1 cellular context compared by ENCODE assay signal in the genomic region with DNA sequence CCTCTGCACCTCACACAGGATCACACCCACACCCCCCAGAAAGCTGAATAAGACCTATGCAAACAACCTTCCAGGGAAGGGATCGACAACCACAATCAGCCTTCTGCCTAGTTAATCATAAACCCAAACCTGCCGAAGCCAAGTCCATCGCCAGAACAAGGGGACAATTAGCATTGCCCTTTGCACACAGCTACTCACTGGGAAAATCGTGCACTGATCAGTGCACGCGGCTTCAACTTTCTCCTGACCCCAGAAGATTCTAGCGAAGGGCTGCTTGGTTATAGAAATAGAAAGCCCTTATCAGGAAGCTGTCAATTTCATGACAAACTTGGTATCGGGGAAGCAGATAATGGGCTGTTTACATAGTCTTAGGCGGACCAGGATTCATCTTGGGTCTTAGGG.
TF ChIP-seq lines count a peak whose summit lies in the region.

No MANE protein-coding gene starts in this region.

TF ChIP-seq in HepG2, 621 proteins besides CTCF, POLR2A, EP300 and RAD21 (continued from another document and continues in another):
- no peak for TF ChIP-seq ATAD3A (CRISPR knock-in tag; IDR thresholded peaks at IDR 0.05)
- TF ChIP-seq RARA (CRISPR knock-in tag; IDR thresholded peaks at IDR 0.05) = peak; percentile 88
- no peak for TF ChIP-seq TP53 (CRISPR knock-in tag; conservative IDR thresholded peaks at IDR 0.05)
- no peak for TF ChIP-seq ATF7-NPFF (CRISPR knock-in tag; IDR thresholded peaks at IDR 0.05; ENCODE audit: low read depth)
- TF ChIP-seq, protein P1, sequence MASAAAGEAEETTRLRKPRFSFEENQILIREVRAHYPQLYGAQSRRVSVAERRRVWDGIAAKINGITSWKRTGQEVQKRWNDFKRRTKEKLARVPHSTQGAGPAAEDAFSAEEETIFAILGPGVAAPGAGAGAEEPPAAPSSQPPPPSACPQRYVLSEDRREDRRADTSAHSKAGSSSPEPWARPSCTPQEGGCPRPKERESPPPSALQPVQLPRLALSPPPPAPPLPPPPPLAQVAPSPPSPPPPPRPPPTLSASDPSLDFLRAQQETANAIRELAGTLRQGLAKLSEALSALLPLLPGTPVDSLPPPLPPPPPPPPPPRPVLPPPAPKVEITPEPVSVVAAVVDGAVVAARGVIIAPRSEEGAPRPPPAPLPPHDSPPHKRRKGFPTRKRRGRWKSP (CRISPR knock-in tag; IDR thresholded peaks at IDR 0.05) = peak; percentile 39; the same call in 1 of the 2 replicates
- no peak for TF ChIP-seq RFX1 (IDR thresholded peaks at IDR 0.05)
- no peak for TF ChIP-seq PAX8 (CRISPR knock-in tag; IDR thresholded peaks at IDR 0.05; ENCODE audit: borderline replicate concordance)
- no peak for TF ChIP-seq SETDB1 (CRISPR knock-in tag; IDR thresholded peaks at IDR 0.05; ENCODE audit: borderline replicate concordance)
- no peak for TF ChIP-seq SP1 (IDR thresholded peaks at IDR 0.05)
- TF ChIP-seq SP1 (CRISPR knock-in tag; IDR thresholded peaks at IDR 0.05) = no peak
- 0 out of 2 replicates have a peak, but pooled peaks have one; percentile 32 for TF ChIP-seq POLR2AphosphoS5 (IDR thresholded peaks at IDR 0.05; ENCODE audit: low read depth, low read length)
- no peak for TF ChIP-seq ISX (CRISPR knock-in tag; conservative IDR thresholded peaks at IDR 0.05)
- no peak for TF ChIP-seq SP140L (CRISPR knock-in tag; IDR thresholded peaks at IDR 0.05; ENCODE audit: borderline replicate concordance)
- no peak for TF ChIP-seq CHCHD3 (CRISPR knock-in tag; IDR thresholded peaks at IDR 0.05)
- TF ChIP-seq, protein P2, sequence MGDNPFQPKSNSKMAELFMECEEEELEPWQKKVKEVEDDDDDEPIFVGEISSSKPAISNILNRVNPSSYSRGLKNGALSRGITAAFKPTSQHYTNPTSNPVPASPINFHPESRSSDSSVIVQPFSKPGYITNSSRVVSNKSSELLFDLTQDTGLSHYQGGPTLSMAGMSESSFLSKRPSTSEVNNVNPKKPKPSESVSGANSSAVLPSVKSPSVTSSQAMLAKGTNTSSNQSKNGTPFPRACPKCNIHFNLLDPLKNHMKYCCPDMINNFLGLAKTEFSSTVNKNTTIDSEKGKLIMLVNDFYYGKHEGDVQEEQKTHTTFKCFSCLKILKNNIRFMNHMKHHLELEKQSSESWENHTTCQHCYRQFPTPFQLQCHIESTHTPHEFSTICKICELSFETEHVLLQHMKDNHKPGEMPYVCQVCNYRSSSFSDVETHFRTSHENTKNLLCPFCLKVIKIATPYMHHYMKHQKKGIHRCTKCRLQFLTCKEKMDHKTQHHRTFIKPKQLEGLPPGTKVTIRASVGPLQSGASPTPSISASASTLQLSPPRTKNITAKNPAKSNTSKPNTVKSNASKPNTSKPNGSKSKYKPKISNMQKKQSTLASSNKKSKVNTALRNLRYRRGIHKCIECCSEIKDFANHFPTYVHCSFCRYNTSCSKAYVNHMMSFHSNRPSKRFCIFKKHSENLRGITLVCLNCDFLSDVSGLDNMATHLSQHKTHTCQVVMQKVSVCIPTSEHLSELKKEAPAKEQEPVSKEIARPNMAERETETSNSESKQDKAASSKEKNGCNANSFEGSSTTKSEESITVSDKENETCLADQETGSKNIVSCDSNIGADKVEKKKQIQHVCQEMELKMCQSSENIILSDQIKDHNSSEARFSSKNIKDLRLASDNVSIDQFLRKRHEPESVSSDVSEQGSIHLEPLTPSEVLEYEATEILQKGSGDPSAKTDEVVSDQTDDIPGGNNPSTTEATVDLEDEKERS (CRISPR knock-in tag; IDR thresholded peaks at IDR 0.05) = no peak
- no peak for TF ChIP-seq SALL2 (CRISPR knock-in tag; IDR thresholded peaks at IDR 0.05)
- TF ChIP-seq, protein P3, sequence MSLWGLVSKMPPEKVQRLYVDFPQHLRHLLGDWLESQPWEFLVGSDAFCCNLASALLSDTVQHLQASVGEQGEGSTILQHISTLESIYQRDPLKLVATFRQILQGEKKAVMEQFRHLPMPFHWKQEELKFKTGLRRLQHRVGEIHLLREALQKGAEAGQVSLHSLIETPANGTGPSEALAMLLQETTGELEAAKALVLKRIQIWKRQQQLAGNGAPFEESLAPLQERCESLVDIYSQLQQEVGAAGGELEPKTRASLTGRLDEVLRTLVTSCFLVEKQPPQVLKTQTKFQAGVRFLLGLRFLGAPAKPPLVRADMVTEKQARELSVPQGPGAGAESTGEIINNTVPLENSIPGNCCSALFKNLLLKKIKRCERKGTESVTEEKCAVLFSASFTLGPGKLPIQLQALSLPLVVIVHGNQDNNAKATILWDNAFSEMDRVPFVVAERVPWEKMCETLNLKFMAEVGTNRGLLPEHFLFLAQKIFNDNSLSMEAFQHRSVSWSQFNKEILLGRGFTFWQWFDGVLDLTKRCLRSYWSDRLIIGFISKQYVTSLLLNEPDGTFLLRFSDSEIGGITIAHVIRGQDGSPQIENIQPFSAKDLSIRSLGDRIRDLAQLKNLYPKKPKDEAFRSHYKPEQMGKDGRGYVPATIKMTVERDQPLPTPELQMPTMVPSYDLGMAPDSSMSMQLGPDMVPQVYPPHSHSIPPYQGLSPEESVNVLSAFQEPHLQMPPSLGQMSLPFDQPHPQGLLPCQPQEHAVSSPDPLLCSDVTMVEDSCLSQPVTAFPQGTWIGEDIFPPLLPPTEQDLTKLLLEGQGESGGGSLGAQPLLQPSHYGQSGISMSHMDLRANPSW (CRISPR knock-in tag; IDR thresholded peaks at IDR 0.05; ENCODE audit: borderline replicate concordance) = no peak
- TF ChIP-seq ZNF782 (CRISPR knock-in tag; IDR thresholded peaks at IDR 0.05; ENCODE audit: borderline replicate concordance) = no peak
- no peak for TF ChIP-seq ZNF33B (CRISPR knock-in tag; IDR thresholded peaks at IDR 0.05)
- no peak for TF ChIP-seq ARHGAP35 (CRISPR knock-in tag; IDR thresholded peaks at IDR 0.05; ENCODE audit: borderline replicate concordance)
- no peak for TF ChIP-seq HIVEP1 (CRISPR knock-in tag; IDR thresholded peaks at IDR 0.05)
- no peak for TF ChIP-seq MAFF (IDR thresholded peaks at IDR 0.05; ENCODE audit: low read depth, low read length)
- TF ChIP-seq, protein P4, sequence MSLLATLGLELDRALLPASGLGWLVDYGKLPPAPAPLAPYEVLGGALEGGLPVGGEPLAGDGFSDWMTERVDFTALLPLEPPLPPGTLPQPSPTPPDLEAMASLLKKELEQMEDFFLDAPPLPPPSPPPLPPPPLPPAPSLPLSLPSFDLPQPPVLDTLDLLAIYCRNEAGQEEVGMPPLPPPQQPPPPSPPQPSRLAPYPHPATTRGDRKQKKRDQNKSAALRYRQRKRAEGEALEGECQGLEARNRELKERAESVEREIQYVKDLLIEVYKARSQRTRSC (CRISPR knock-in tag; IDR thresholded peaks at IDR 0.05; ENCODE audit: low read depth) = no peak
- no peak for TF ChIP-seq ZBTB42 (CRISPR knock-in tag; IDR thresholded peaks at IDR 0.05)
- TF ChIP-seq ZNF251 (CRISPR knock-in tag; IDR thresholded peaks at IDR 0.05) = no peak
- peak; percentile 59; the same call in 1 of the 2 replicates for TF ChIP-seq ZSCAN9 (CRISPR knock-in tag; IDR thresholded peaks at IDR 0.05; ENCODE audit: borderline replicate concordance)
- TF ChIP-seq ZNF333 (CRISPR knock-in tag; IDR thresholded peaks at IDR 0.05; ENCODE audit: borderline replicate concordance) = no peak
- no peak for TF ChIP-seq RFX5 (IDR thresholded peaks at IDR 0.05; ENCODE audit: low read depth, low read length)
- no peak for TF ChIP-seq ZNF672 (CRISPR knock-in tag; IDR thresholded peaks at IDR 0.05)
- TF ChIP-seq ZSCAN25 (CRISPR knock-in tag; IDR thresholded peaks at IDR 0.05) = no peak
- TF ChIP-seq, protein P5, sequence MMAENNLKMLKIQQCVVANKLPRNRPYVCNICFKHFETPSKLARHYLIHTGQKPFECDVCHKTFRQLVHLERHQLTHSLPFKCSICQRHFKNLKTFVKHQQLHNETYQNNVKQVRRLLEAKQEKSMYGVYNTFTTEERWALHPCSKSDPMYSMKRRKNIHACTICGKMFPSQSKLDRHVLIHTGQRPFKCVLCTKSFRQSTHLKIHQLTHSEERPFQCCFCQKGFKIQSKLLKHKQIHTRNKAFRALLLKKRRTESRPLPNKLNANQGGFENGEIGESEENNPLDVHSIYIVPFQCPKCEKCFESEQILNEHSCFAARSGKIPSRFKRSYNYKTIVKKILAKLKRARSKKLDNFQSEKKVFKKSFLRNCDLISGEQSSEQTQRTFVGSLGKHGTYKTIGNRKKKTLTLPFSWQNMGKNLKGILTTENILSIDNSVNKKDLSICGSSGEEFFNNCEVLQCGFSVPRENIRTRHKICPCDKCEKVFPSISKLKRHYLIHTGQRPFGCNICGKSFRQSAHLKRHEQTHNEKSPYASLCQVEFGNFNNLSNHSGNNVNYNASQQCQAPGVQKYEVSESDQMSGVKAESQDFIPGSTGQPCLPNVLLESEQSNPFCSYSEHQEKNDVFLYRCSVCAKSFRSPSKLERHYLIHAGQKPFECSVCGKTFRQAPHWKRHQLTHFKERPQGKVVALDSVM (CRISPR knock-in tag; IDR thresholded peaks at IDR 0.05) = no peak
- TF ChIP-seq ZNF781 (CRISPR knock-in tag; IDR thresholded peaks at IDR 0.05; ENCODE audit: borderline replicate concordance, not compliant biosample characterization) = no peak
- TF ChIP-seq U2AF2 (IDR thresholded peaks at IDR 0.05; ENCODE audit: low read depth, low read length) = no peak
- no peak for TF ChIP-seq FIP1L1 (IDR thresholded peaks at IDR 0.05; ENCODE audit: borderline replicate concordance, insufficient read depth, low read depth, low read length)
- no peak for TF ChIP-seq ZNF746 (CRISPR knock-in tag; IDR thresholded peaks at IDR 0.05)
- TF ChIP-seq NR2F6 (IDR thresholded peaks at IDR 0.05) = peak; percentile 58; the same call in 1 of the 2 replicates
- peak; percentile 68; the same call in 1 of the 2 replicates for TF ChIP-seq NR2F6 (CRISPR knock-in tag; IDR thresholded peaks at IDR 0.05)
- no peak for TF ChIP-seq NAIF1 (CRISPR knock-in tag; IDR thresholded peaks at IDR 0.05; ENCODE audit: borderline replicate concordance)
- TF ChIP-seq MED13 (CRISPR knock-in tag; IDR thresholded peaks at IDR 0.05) = no peak
- TF ChIP-seq ZNF441 (CRISPR knock-in tag; IDR thresholded peaks at IDR 0.05; ENCODE audit: borderline replicate concordance) = peak; percentile 51; the same call in 1 of the 2 replicates
- TF ChIP-seq, protein P6, sequence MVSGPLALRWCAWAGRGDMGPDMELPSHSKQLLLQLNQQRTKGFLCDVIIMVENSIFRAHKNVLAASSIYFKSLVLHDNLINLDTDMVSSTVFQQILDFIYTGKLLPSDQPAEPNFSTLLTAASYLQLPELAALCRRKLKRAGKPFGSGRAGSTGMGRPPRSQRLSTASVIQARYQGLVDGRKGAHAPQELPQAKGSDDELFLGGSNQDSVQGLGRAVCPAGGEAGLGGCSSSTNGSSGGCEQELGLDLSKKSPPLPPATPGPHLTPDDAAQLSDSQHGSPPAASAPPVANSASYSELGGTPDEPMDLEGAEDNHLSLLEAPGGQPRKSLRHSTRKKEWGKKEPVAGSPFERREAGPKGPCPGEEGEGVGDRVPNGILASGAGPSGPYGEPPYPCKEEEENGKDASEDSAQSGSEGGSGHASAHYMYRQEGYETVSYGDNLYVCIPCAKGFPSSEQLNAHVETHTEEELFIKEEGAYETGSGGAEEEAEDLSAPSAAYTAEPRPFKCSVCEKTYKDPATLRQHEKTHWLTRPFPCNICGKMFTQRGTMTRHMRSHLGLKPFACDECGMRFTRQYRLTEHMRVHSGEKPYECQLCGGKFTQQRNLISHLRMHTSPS (CRISPR knock-in tag; IDR thresholded peaks at IDR 0.05; ENCODE audit: low read depth) = no peak
- TF ChIP-seq, protein P7, sequence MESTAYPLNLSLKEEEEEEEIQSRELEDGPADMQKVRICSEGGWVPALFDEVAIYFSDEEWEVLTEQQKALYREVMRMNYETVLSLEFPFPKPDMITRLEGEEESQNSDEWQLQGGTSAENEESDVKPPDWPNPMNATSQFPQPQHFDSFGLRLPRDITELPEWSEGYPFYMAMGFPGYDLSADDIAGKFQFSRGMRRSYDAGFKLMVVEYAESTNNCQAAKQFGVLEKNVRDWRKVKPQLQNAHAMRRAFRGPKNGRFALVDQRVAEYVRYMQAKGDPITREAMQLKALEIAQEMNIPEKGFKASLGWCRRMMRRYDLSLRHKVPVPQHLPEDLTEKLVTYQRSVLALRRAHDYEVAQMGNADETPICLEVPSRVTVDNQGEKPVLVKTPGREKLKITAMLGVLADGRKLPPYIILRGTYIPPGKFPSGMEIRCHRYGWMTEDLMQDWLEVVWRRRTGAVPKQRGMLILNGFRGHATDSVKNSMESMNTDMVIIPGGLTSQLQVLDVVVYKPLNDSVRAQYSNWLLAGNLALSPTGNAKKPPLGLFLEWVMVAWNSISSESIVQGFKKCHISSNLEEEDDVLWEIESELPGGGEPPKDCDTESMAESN (CRISPR knock-in tag; conservative IDR thresholded peaks at IDR 0.05) = no peak
- TF ChIP-seq, protein P8, sequence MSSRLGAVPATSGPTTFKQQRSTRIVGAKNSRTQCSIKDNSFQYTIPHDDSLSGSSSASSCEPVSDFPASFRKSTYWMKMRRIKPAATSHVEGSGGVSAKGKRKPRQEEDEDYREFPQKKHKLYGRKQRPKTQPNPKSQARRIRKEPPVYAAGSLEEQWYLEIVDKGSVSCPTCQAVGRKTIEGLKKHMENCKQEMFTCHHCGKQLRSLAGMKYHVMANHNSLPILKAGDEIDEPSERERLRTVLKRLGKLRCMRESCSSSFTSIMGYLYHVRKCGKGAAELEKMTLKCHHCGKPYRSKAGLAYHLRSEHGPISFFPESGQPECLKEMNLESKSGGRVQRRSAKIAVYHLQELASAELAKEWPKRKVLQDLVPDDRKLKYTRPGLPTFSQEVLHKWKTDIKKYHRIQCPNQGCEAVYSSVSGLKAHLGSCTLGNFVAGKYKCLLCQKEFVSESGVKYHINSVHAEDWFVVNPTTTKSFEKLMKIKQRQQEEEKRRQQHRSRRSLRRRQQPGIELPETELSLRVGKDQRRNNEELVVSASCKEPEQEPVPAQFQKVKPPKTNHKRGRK (CRISPR knock-in tag; IDR thresholded peaks at IDR 0.05) = no peak
- no peak for TF ChIP-seq PAWR (CRISPR knock-in tag; IDR thresholded peaks at IDR 0.05; ENCODE audit: borderline replicate concordance)
- peak; percentile 79 for TF ChIP-seq ZMYM4 (CRISPR knock-in tag; IDR thresholded peaks at IDR 0.05)
- TF ChIP-seq FOSL1 (CRISPR knock-in tag; IDR thresholded peaks at IDR 0.05; ENCODE audit: borderline replicate concordance) = no peak
- TF ChIP-seq, protein P9, sequence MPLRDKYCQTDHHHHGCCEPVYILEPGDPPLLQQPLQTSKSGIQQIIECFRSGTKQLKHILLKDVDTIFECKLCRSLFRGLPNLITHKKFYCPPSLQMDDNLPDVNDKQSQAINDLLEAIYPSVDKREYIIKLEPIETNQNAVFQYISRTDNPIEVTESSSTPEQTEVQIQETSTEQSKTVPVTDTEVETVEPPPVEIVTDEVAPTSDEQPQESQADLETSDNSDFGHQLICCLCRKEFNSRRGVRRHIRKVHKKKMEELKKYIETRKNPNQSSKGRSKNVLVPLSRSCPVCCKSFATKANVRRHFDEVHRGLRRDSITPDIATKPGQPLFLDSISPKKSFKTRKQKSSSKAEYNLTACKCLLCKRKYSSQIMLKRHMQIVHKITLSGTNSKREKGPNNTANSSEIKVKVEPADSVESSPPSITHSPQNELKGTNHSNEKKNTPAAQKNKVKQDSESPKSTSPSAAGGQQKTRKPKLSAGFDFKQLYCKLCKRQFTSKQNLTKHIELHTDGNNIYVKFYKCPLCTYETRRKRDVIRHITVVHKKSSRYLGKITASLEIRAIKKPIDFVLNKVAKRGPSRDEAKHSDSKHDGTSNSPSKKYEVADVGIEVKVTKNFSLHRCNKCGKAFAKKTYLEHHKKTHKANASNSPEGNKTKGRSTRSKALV (CRISPR knock-in tag; IDR thresholded peaks at IDR 0.05) = no peak
- TF ChIP-seq, protein P10, sequence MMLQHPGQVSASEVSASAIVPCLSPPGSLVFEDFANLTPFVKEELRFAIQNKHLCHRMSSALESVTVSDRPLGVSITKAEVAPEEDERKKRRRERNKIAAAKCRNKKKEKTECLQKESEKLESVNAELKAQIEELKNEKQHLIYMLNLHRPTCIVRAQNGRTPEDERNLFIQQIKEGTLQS (CRISPR knock-in tag; IDR thresholded peaks at IDR 0.05) = 0 out of 2 replicates have a peak, but pooled peaks have one; percentile 17
- no peak for TF ChIP-seq ONECUT2 (CRISPR knock-in tag; IDR thresholded peaks at IDR 0.05)
